ENCODE assay signal across 24 cellular contexts in the genomic region with DNA sequence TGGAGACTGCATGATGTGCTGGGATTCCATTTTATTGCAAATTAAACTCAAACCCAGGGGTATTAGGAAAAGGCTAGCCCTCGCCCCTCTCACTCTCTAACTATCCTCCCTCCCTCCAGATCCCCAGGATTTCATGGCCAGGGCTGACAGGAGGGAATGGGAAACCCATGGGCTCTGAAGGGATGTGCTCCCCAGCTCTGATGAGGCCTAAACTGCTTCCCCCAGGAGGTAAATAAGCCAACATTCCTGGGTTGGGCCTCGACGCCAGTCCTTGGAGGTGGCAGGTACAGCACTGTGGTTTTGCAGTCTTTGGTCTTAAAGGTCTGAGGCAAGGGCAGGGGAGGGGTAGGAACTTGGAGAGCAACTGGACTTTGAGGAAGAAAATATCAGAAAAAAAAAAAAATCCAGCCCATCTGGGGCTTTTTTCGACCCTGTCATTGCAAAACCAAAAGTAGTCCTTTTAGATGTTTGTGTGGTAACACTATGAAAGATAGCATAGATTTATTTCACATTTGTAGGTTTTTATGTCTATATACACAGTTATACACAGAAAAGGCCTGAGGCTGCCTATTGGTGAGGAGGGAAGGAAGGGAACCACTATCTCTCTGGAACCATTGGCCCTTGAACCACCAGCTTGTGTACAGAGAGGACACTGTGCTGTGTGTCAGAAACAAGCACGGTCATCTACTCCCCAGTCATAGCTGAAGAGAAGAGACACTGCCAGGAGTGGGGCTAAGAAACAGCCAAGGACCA. TPM values are rescaled to one million over a fixed set of nuclear protein-coding genes. Genes with fewer than 3 reads are reported as not detected.
DNase-seq lines count a peak whose midpoint lies in the region; ATAC-seq and TF ChIP-seq lines count a peak whose summit lies in the region.
"Had no signal": no experiment of that assay in that cellular context is flagged by ENCODE, and none has a peak within 500 bp of the region (broad histone marks: within the 10 kb centered on the region; RNA-seq: fewer than 3 reads in every experiment).

No MANE protein-coding gene starts in this region.

- no peaks in the 10 kb centered on the region for H3K36me3 Mint-ChIP-seq in activated T-cell treated with anti-CD3 and anti-CD28 coated beads, Interleukin-2, amount 50 U/mL, for 72 hours (ENCODE audit: insufficient read depth in 2 of 2)
- H3K36me3 Mint-ChIP-seq in activated T-cell treated with anti-CD3 and anti-CD28 coated beads, Interleukin-2, amount 50 U/mL, for 24 hours (ENCODE audit: low read depth) = no peaks in the 10 kb centered on the region
- H3K36me3 Mint-ChIP-seq: activated naive CD4-positive, alpha-beta T cell treated with anti-CD3 and anti-CD28 coated beads, Interleukin-2, amount 10 ng/mL, durations not matched to agents 7 days and 5 days; brain had no signal

- H3K27me3 ChIP-seq in OCI-LY3 (ENCODE audit: low read depth, low read length) = no peaks in the 10 kb centered on the region
- H3K27me3 ChIP-seq in osteoblast (ENCODE audit: insufficient read depth, low read length) = no peaks in the 10 kb centered on the region

- H3K36me3 ChIP-seq in OCI-LY3 (replicated peaks; ENCODE audit: low read depth, low read length) (peaks cover 29% of the 10 kb centered on the region), osteoblast (ENCODE audit: insufficient read depth, low read length) (no peaks in the 10 kb centered on the region)
- H3K36me3 ChIP-seq: left lung, prostate gland, sigmoid colon had no signal

- TF ChIP-seq CTCF in OCI-LY3 (IDR thresholded peaks at IDR 0.05; ENCODE audit: low read depth, low read length) = no peak
- TF ChIP-seq CTCF in osteoblast (IDR thresholded peaks at IDR 0.05; ENCODE audit: extremely low read depth, low read depth, low read length) = no peak

- H3K27ac Mint-ChIP-seq in activated T-cell treated with anti-CD3 and anti-CD28 coated beads, Interleukin-2, amount 50 U/mL, for 72 hours = no peak overlapping the region
- H3K27ac Mint-ChIP-seq in activated T-cell treated with anti-CD3 and anti-CD28 coated beads, Interleukin-2, amount 50 U/mL, for 24 hours = no peak overlapping the region
- H3K27ac Mint-ChIP-seq: activated naive CD4-positive, alpha-beta T cell treated with anti-CD3 and anti-CD28 coated beads, Interleukin-2, amount 10 ng/mL, durations not matched to agents 7 days and 5 days; brain had no signal

- no peak overlapping the region for H3K4me3 Mint-ChIP-seq in activated T-cell treated with anti-CD3 and anti-CD28 coated beads, Interleukin-2, amount 50 U/mL, for 72 hours
- no peak overlapping the region for H3K4me3 Mint-ChIP-seq in activated T-cell treated with anti-CD3 and anti-CD28 coated beads, Interleukin-2, amount 50 U/mL, for 24 hours
- H3K4me3 Mint-ChIP-seq: activated naive CD4-positive, alpha-beta T cell treated with anti-CD3 and anti-CD28 coated beads, Interleukin-2, amount 10 ng/mL, durations not matched to agents 7 days and 5 days; brain had no signal

- H3K27ac ChIP-seq in OCI-LY3 (ENCODE audit: low read length) (0 out of 2 replicates have a peak overlapping the region, but pooled peaks have one; percentile 23), osteoblast (ENCODE audit: low read depth, low read length) (no peak overlapping the region)
- H3K27ac ChIP-seq: left lung, prostate gland, sigmoid colon had no signal

- H3K79me2 ChIP-seq in OCI-LY3 (ENCODE audit: low read length) (no peaks in the 10 kb centered on the region), osteoblast (ENCODE audit: insufficient read depth, low read length) (no peaks in the 10 kb centered on the region)

- H4K20me1 ChIP-seq in OCI-LY3 (ENCODE audit: insufficient read depth, low read length) (peaks cover 19% of the 10 kb centered on the region), osteoblast (ENCODE audit: insufficient read depth, low read length) (no peaks in the 10 kb centered on the region)

- H3K4me1 Mint-ChIP-seq in activated T-cell treated with anti-CD3 and anti-CD28 coated beads, Interleukin-2, amount 50 U/mL, for 72 hours (ENCODE audit: low read depth) = peaks cover 18% of the 10 kb centered on the region
- H3K4me1 Mint-ChIP-seq in activated T-cell treated with anti-CD3 and anti-CD28 coated beads, Interleukin-2, amount 50 U/mL, for 24 hours (ENCODE audit: low read depth) = peaks cover 7% of the 10 kb centered on the region

- no peak overlapping the region for H3K4me3 ChIP-seq in OCI-LY3 (ENCODE audit: low read length)
- H3K4me3 ChIP-seq in osteoblast (ENCODE audit: insufficient read depth, low read length) = no peak overlapping the region
- H3K4me3 ChIP-seq: left lung, prostate gland, sigmoid colon had no signal

- H3K9me3 ChIP-seq in OCI-LY3 (ENCODE audit: insufficient read depth, low read length) (no peaks in the 10 kb centered on the region), osteoblast (ENCODE audit: low read depth, low read length) (no peaks in the 10 kb centered on the region)
- H3K9me3 ChIP-seq: left lung, prostate gland, sigmoid colon had no signal

- no peak for DNase-seq in activated T-cell treated with anti-CD3 and anti-CD28 coated beads, Interleukin-2, amount 50 U/mL, for 72 hours
- DNase-seq in activated T-cell treated with anti-CD3 and anti-CD28 coated beads, Interleukin-2, amount 50 U/mL, for 24 hours = no peak
- DNase-seq in osteoblast (ENCODE audit: insufficient read length, low spot score, missing footprints) (peak; percentile 78), COR-L47 (lab: John Stamatoyannopoulos, UW) (no peak), UCSD-AML1 (lab: John Stamatoyannopoulos, UW; ENCODE audit: unreplicated experiment) (no peak)
- DNase-seq: activated CD4-positive, alpha-beta T cell treated with anti-CD3 and anti-CD28 coated beads, Interleukin-2, amount 50 U/mL, for 48 hours; activated CD4-positive, CD25-positive, alpha-beta regulatory T cell; activated naive CD4-positive, alpha-beta T cell treated with anti-CD3 and anti-CD28 coated beads, Interleukin-2, amount 10 ng/mL, durations not matched to agents 7 days and 5 days; left lung; mesendoderm; NCI-H1105 treated with DMSO at 0.1 percent for 48 hours; NCI-H1930; NCI-H526 treated with DMSO at 0.1 percent for 48 hours; sigmoid colon; stimulated activated CD4-positive, alpha-beta T cell treated with anti-CD3 and anti-CD28 coated beads, Interleukin-4, amount 100 ng/mL, for 4 hours; stimulated activated naive CD4-positive, alpha-beta T cell; SW 1271 had no signal

- H3K9ac ChIP-seq in OCI-LY3 (ENCODE audit: low read length) = no peak overlapping the region

- H2AFZ ChIP-seq in OCI-LY3 (ENCODE audit: low read depth, low read length) = no peak overlapping the region
- no peak overlapping the region for H2AFZ ChIP-seq in osteoblast (ENCODE audit: low read length)

- peaks cover 7% of the 10 kb centered on the region for H3K27me3 Mint-ChIP-seq in activated T-cell treated with anti-CD3 and anti-CD28 coated beads, Interleukin-2, amount 50 U/mL, for 72 hours (ENCODE audit: low read depth)
- H3K27me3 Mint-ChIP-seq in activated T-cell treated with anti-CD3 and anti-CD28 coated beads, Interleukin-2, amount 50 U/mL, for 24 hours = peaks cover 15% of the 10 kb centered on the region
- H3K27me3 Mint-ChIP-seq: brain had no signal

- no peaks in the 10 kb centered on the region for H3K9me3 Mint-ChIP-seq in activated T-cell treated with anti-CD3 and anti-CD28 coated beads, Interleukin-2, amount 50 U/mL, for 72 hours
- H3K9me3 Mint-ChIP-seq in activated T-cell treated with anti-CD3 and anti-CD28 coated beads, Interleukin-2, amount 50 U/mL, for 24 hours = no peaks in the 10 kb centered on the region
- H3K9me3 Mint-ChIP-seq: activated naive CD4-positive, alpha-beta T cell treated with anti-CD3 and anti-CD28 coated beads, Interleukin-2, amount 10 ng/mL, durations not matched to agents 7 days and 5 days; brain had no signal

- ATAC-seq in activated T-cell treated with anti-CD3 and anti-CD28 coated beads, Interleukin-2, amount 50 U/mL, for 72 hours (replicated peaks in 1 of 2) = peak; percentile 66 to 79
- ATAC-seq: left lung, Panc1 had no signal

- H3K4me1 ChIP-seq in OCI-LY3 (ENCODE audit: low read length) (no peaks in the 10 kb centered on the region), osteoblast (ENCODE audit: insufficient read depth, low read length) (no peaks in the 10 kb centered on the region)
- H3K4me1 ChIP-seq: prostate gland had no signal

- no peak overlapping the region for H3K4me2 ChIP-seq in OCI-LY3 (ENCODE audit: low read length)
- H3K4me2 ChIP-seq in osteoblast (ENCODE audit: insufficient read depth, low read length) = no peak overlapping the region

RNA-seq across cellular contexts. Expression of gene C17orf113, which starts 12.0 kb away (rescaled TPM):
- 1 to 10 TPM in 1 of 2 donors, under 1 TPM in 1; 0.86 to 1.3 TPM for total RNA-seq in activated T-cell treated with anti-CD3 and anti-CD28 coated beads, Interleukin-2, amount 50 U/mL, for 72 hours
- under 0.01 and 0.29 TPM in 2 replicates for total RNA-seq in osteoblast
- total RNA-seq: A172 had no signal

RNA-seq across cellular contexts. Expression of gene NKIRAS2, which starts 18.5 kb away (rescaled TPM):
- 10 to 100 TPM; 18.6 to 24.3 TPM for total RNA-seq in activated T-cell treated with anti-CD3 and anti-CD28 coated beads, Interleukin-2, amount 50 U/mL, for 72 hours
- 38.0 and 39.1 TPM in 2 replicates for total RNA-seq in osteoblast

RNA-seq across cellular contexts. Expression of gene DNAJC7, which starts 21.2 kb away (rescaled TPM):
- total RNA-seq in activated T-cell treated with anti-CD3 and anti-CD28 coated beads, Interleukin-2, amount 50 U/mL, for 72 hours = 100 to 1,000 TPM; 106 to 117 TPM
- total RNA-seq in osteoblast = 75.3 and 76.3 TPM in 2 replicates

RNA-seq across cellular contexts. Expression of gene ZNF385C, which starts 59.9 kb away (rescaled TPM):
- 1 to 10 TPM; 1.1 to 1.6 TPM for total RNA-seq in activated T-cell treated with anti-CD3 and anti-CD28 coated beads, Interleukin-2, amount 50 U/mL, for 72 hours
- total RNA-seq in osteoblast = not detected in 2 replicates
- total RNA-seq: A172, endothelial cell of umbilical vein, glomerular endothelial cell had no signal
